17 cellular contexts compared by ENCODE assay signal in genomic region chr6:111471533-111471932, GRCh38. TPM values are rescaled to one million over a fixed set of nuclear protein-coding genes. Genes with fewer than 3 reads are reported as not detected.
A peak's percentile ranks its signal among the peaks of the same experiment; 100 is the strongest.
DNase-seq lines count a peak whose midpoint lies in the region; ATAC-seq and TF ChIP-seq lines count a peak whose summit lies in the region.
"Had no signal": no experiment of that assay in that cellular context is flagged by ENCODE, and none has a peak within 500 bp of the region (broad histone marks: within the 10 kb centered on the region; RNA-seq: fewer than 3 reads in every experiment).

No MANE protein-coding gene starts in this region.

- peak in 1 of 2 donors; percentile 16 for ATAC-seq in activated T-cell treated with anti-CD3 and anti-CD28 coated beads, Interleukin-2, amount 50 U/mL, for 72 hours (replicated peaks in 1 of 2)
- no peak for ATAC-seq in activated T-cell treated with anti-CD3 and anti-CD28 coated beads, Interleukin-2, amount 50 U/mL, for 4 hours
- ATAC-seq in Panc1, result no peak
- no peak for ATAC-seq in memory B cell (ENCODE audit: low read depth)
- ATAC-seq in left cardiac atrium, result no peak
- ATAC-seq in GM21786 (IDR thresholded peaks at IDR 0.05; ENCODE audit: unreplicated experiment), result no peak
- ATAC-seq in GM18873 (IDR thresholded peaks at IDR 0.05; ENCODE audit: low FRiP score, unreplicated experiment), result no peak
- ATAC-seq: A549, GM12878, HepG2 had no signal

- no peak for TF ChIP-seq CTCF in Panc1 (IDR thresholded peaks at IDR 0.05)

- peak overlapping the region; percentile 32 for H3K27ac Mint-ChIP-seq in activated T-cell treated with anti-CD3 and anti-CD28 coated beads, Interleukin-2, amount 50 U/mL, for 72 hours
- peak overlapping the region; percentile 34 for H3K27ac Mint-ChIP-seq in activated T-helper 2 cell treated with anti-CD3 and anti-CD28 coated beads, Interferon-gamma antibody, Interleukin-2, Interleukin-4, amounts not matched to agents 10 μg/mL and 5 μg/mL and 100 μg/mL, durations not matched to agents 14 hours and 24 hours and 36 hours
- peak overlapping the region; percentile 21 for H3K27ac Mint-ChIP-seq in memory B cell
- H3K27ac Mint-ChIP-seq: HFFc6 had no signal

- intact Hi-C loops in Panc1 (cut with micrococcal nuclease; ENCODE audit: unreplicated experiment) (no loop called here), left cardiac atrium (cut with DNase I) (no loop called here)
- intact Hi-C loops in activated T-helper 2 cell treated with anti-CD3 and anti-CD28 coated beads, Interferon-gamma antibody, Interleukin-2, Interleukin-4, amounts not matched to agents 10 μg/mL and 5 μg/mL and 100 μg/mL, durations not matched to agents 14 hours and 24 hours and 36 hours (cut with micrococcal nuclease), result no loop called here

- no peaks in the 10 kb centered on the region for H3K9me3 Mint-ChIP-seq in activated T-cell treated with anti-CD3 and anti-CD28 coated beads, Interleukin-2, amount 50 U/mL, for 72 hours
- H3K9me3 Mint-ChIP-seq in activated T-cell treated with anti-CD3 and anti-CD28 coated beads, Interleukin-2, amount 50 U/mL, for 4 hours, result no peaks in the 10 kb centered on the region
- no peaks in the 10 kb centered on the region for H3K9me3 Mint-ChIP-seq in activated T-helper 2 cell treated with anti-CD3 and anti-CD28 coated beads, Interferon-gamma antibody, Interleukin-2, Interleukin-4, amounts not matched to agents 10 μg/mL and 5 μg/mL and 100 μg/mL, durations not matched to agents 14 hours and 24 hours and 36 hours
- H3K9me3 Mint-ChIP-seq in memory B cell, result no peaks in the 10 kb centered on the region
- H3K9me3 Mint-ChIP-seq: CD4-positive, alpha-beta memory T cell; HFFc6 had no signal

- H3K36me3 ChIP-seq in Panc1 (ENCODE audit: control insufficient read depth, insufficient read depth, low read length), result no peaks in the 10 kb centered on the region
- H3K36me3 ChIP-seq: BE2C, HAP-1 had no signal

- POLR2A ChIA-PET in Panc1 (lab: Charles Lee), result no interaction called here

- DNase-seq in activated T-cell treated with anti-CD3 and anti-CD28 coated beads, Interleukin-2, amount 50 U/mL, for 72 hours, result no peak
- no peak for DNase-seq in activated T-cell treated with anti-CD3 and anti-CD28 coated beads, Interleukin-2, amount 50 U/mL, for 4 hours
- DNase-seq in Panc1 (ENCODE audit: low read depth, low spot score), result no peak
- DNase-seq in activated T-helper 2 cell treated with anti-CD3 and anti-CD28 coated beads, Interferon-gamma antibody, Interleukin-2, Interleukin-4, amounts not matched to agents 10 μg/mL and 5 μg/mL and 100 μg/mL, durations not matched to agents 14 hours and 24 hours and 36 hours (ENCODE audit: low spot score), result no peak
- no peak for DNase-seq in memory B cell (ENCODE audit: low spot score in 2 of 2)
- DNase-seq in left cardiac atrium, result no peak
- DNase-seq: BE2C; CD4-positive, alpha-beta memory T cell; DMS79; HFFc6 had no signal

- H3K9me3 ChIP-seq in Panc1 (ENCODE audit: control insufficient read depth, insufficient read depth, low read depth, low read length), result no peaks in the 10 kb centered on the region
- H3K9me3 ChIP-seq: A549, BE2C, HAP-1 had no signal

- peaks cover 64% of the 10 kb centered on the region for H3K4me1 Mint-ChIP-seq in activated T-cell treated with anti-CD3 and anti-CD28 coated beads, Interleukin-2, amount 50 U/mL, for 72 hours (ENCODE audit: low read depth)
- peaks cover 37% of the 10 kb centered on the region for H3K4me1 Mint-ChIP-seq in activated T-cell treated with anti-CD3 and anti-CD28 coated beads, Interleukin-2, amount 50 U/mL, for 4 hours (ENCODE audit: low read depth)
- H3K4me1 Mint-ChIP-seq in activated T-helper 2 cell treated with anti-CD3 and anti-CD28 coated beads, Interferon-gamma antibody, Interleukin-2, Interleukin-4, amounts not matched to agents 10 μg/mL and 5 μg/mL and 100 μg/mL, durations not matched to agents 14 hours and 24 hours and 36 hours (ENCODE audit: low read depth), result peaks cover 50% of the 10 kb centered on the region
- peaks cover 20% of the 10 kb centered on the region for H3K4me1 Mint-ChIP-seq in memory B cell

- H3K27me3 ChIP-seq in Panc1 (ENCODE audit: control insufficient read depth, insufficient read depth, low read length), result no peaks in the 10 kb centered on the region
- H3K27me3 ChIP-seq: BE2C had no signal

- H3K27me3 Mint-ChIP-seq in activated T-cell treated with anti-CD3 and anti-CD28 coated beads, Interleukin-2, amount 50 U/mL, for 72 hours (ENCODE audit: low read depth), result no peaks in the 10 kb centered on the region
- no peaks in the 10 kb centered on the region for H3K27me3 Mint-ChIP-seq in activated T-cell treated with anti-CD3 and anti-CD28 coated beads, Interleukin-2, amount 50 U/mL, for 4 hours (ENCODE audit: low read depth)
- no peaks in the 10 kb centered on the region for H3K27me3 Mint-ChIP-seq in activated T-helper 2 cell treated with anti-CD3 and anti-CD28 coated beads, Interferon-gamma antibody, Interleukin-2, Interleukin-4, amounts not matched to agents 10 μg/mL and 5 μg/mL and 100 μg/mL, durations not matched to agents 14 hours and 24 hours and 36 hours (ENCODE audit: low read depth)
- H3K27me3 Mint-ChIP-seq in memory B cell, result no peaks in the 10 kb centered on the region
- H3K27me3 Mint-ChIP-seq: CD4-positive, alpha-beta memory T cell had no signal

- BruUV-seq in Panc1 (replicated peaks; lab: Mats Ljungman, UMichigan), result no TSS peak

- peak overlapping the region; percentile 23; the same call in 1 of the 2 replicates for H3K27ac ChIP-seq in Panc1 (ENCODE audit: low read length)
- H3K27ac ChIP-seq: A549, C4-2B had no signal

- peak overlapping the region; percentile 14 to 17 for H3K4me3 Mint-ChIP-seq in activated T-cell treated with anti-CD3 and anti-CD28 coated beads, Interleukin-2, amount 50 U/mL, for 72 hours
- H3K4me3 Mint-ChIP-seq in activated T-cell treated with anti-CD3 and anti-CD28 coated beads, Interleukin-2, amount 50 U/mL, for 4 hours, result no peak overlapping the region
- no peak overlapping the region for H3K4me3 Mint-ChIP-seq in activated T-helper 2 cell treated with anti-CD3 and anti-CD28 coated beads, Interferon-gamma antibody, Interleukin-2, Interleukin-4, amounts not matched to agents 10 μg/mL and 5 μg/mL and 100 μg/mL, durations not matched to agents 14 hours and 24 hours and 36 hours (ENCODE audit: low read depth)
- no peak overlapping the region for H3K4me3 Mint-ChIP-seq in memory B cell
- H3K4me3 Mint-ChIP-seq: CD4-positive, alpha-beta memory T cell; HFFc6 had no signal

- H3K4me1 ChIP-seq in Panc1 (ENCODE audit: control insufficient read depth, insufficient read depth, low read length), result peaks cover 44% of the 10 kb centered on the region

- H3K36me3 Mint-ChIP-seq in activated T-cell treated with anti-CD3 and anti-CD28 coated beads, Interleukin-2, amount 50 U/mL, for 72 hours (ENCODE audit: insufficient read depth in 2 of 2), result no peaks in the 10 kb centered on the region
- peaks cover 2% of the 10 kb centered on the region for H3K36me3 Mint-ChIP-seq in activated T-cell treated with anti-CD3 and anti-CD28 coated beads, Interleukin-2, amount 50 U/mL, for 4 hours (ENCODE audit: insufficient read depth)
- peaks cover 17% of the 10 kb centered on the region for H3K36me3 Mint-ChIP-seq in activated T-helper 2 cell treated with anti-CD3 and anti-CD28 coated beads, Interferon-gamma antibody, Interleukin-2, Interleukin-4, amounts not matched to agents 10 μg/mL and 5 μg/mL and 100 μg/mL, durations not matched to agents 14 hours and 24 hours and 36 hours (ENCODE audit: low read depth)
- no peaks in the 10 kb centered on the region for H3K36me3 Mint-ChIP-seq in memory B cell

- H3K4me3 ChIP-seq in Panc1 (ENCODE audit: low read depth in 2 of 2, low read length in 2 of 2), result no peak overlapping the region
- H3K4me3 ChIP-seq: A549, GM12878, HAP-1 had no signal

- in situ Hi-C loops in Panc1 (cut with HindIII; ENCODE audit: low pct_unique_long_range_greater_than_20kb, low sequenced_read_pairs), result no loop called here

- CTCF ChIA-PET in Panc1 (lab: Charles Lee), result no interaction called here

RNA-seq across cellular contexts. Expression of gene REV3L, which starts 11.5 kb away (rescaled TPM):
- total RNA-seq in activated T-cell treated with anti-CD3 and anti-CD28 coated beads, Interleukin-2, amount 50 U/mL, for 72 hours, result 10 to 100 TPM; 17.4 to 19.3 TPM
- 10 to 100 TPM; 12.7 to 18.8 (median 14.5) TPM for total RNA-seq in activated T-cell treated with anti-CD3 and anti-CD28 coated beads, Interleukin-2, amount 50 U/mL, for 4 hours
- total RNA-seq in Panc1 (2021; ENCODE audit: unreplicated experiment) (44.8 TPM), left cardiac atrium (10 to 100 TPM; 14.2 to 24.7 TPM)
- 13.6 TPM for polyA plus RNA-seq in Panc1 (2012; ENCODE audit: insufficient read length)
- total RNA-seq in activated T-helper 2 cell treated with anti-CD3 and anti-CD28 coated beads, Interferon-gamma antibody, Interleukin-2, Interleukin-4, amounts not matched to agents 10 μg/mL and 5 μg/mL and 100 μg/mL, durations not matched to agents 14 hours and 24 hours and 36 hours, result 19.4 and 23.8 TPM in 2 replicates

Comparison
In these comparisons a context has a peak if more than half of its experiments do, and no peak if none do; other contexts are left out.
1. H3K4me3 Mint-ChIP-seq: peak in activated T-cell treated with anti-CD3 and anti-CD28 coated beads, Interleukin-2, amount 50 U/mL, for 72 hours (2 of 2); none in activated T-cell treated with anti-CD3 and anti-CD28 coated beads, Interleukin-2, amount 50 U/mL, for 4 hours (single experiment), activated T-helper 2 cell treated with anti-CD3 and anti-CD28 coated beads, Interferon-gamma antibody, Interleukin-2, Interleukin-4, amounts not matched to agents 10 μg/mL and 5 μg/mL and 100 μg/mL, durations not matched to agents 14 hours and 24 hours and 36 hours (single experiment) and memory B cell (single experiment).
2. Peak in every context shown above with its lines, with median percentiles within 50 percentile points of each other: H3K27ac Mint-ChIP-seq.